ENCODE assay signal across 9 cellular contexts in genomic region chr17:37741334-37742113, GRCh38. TPM values are rescaled to one million over a fixed set of nuclear protein-coding genes. Genes with fewer than 3 reads are reported as not detected.
DNase-seq lines count a peak whose midpoint lies in the region; ATAC-seq and TF ChIP-seq lines count a peak whose summit lies in the region.
"Had no signal": no experiment of that assay in that cellular context is flagged by ENCODE, and none has a peak within 500 bp of the region (broad histone marks: within the 10 kb centered on the region; RNA-seq: fewer than 3 reads in every experiment).

No MANE protein-coding gene starts in this region.

- H3K27ac Mint-ChIP-seq in brain = no peak overlapping the region
- H3K27ac Mint-ChIP-seq: activated naive CD8-positive, alpha-beta T cell treated with anti-CD3 and anti-CD28 coated beads, Interleukin-2, amount 10 ng/mL, durations not matched to agents 7 days and 5 days had no signal

- peak overlapping the region in 1 of 2 experiments; percentile 9 for H3K23ac ChIP-seq in mesenchymal stem cell (ENCODE audit: low read length in 2 of 2)

- TF ChIP-seq CTCF in heart left ventricle (IDR thresholded peaks at IDR 0.05) (no peak), right atrium auricular region (IDR thresholded peaks at IDR 0.05) (no peak), brain (conservative IDR thresholded peaks at IDR 0.05) (no peak), transverse colon (IDR thresholded peaks at IDR 0.05) (no peak)

- H3K27ac ChIP-seq in heart left ventricle (no peak overlapping the region), right atrium auricular region (no peak overlapping the region), mesenchymal stem cell (ENCODE audit: low read length, poor library complexity, severe bottlenecking) (peak overlapping the region; percentile 99), transverse colon (peak overlapping the region; percentile 72 to 93 (median 87))

- H4K91ac ChIP-seq in mesenchymal stem cell (ENCODE audit: low read length) = no peak overlapping the region

- H2BK120ac ChIP-seq in mesenchymal stem cell (ENCODE audit: low read depth, low read length) = no peak overlapping the region

- H3K79me1 ChIP-seq in mesenchymal stem cell (replicated peaks; ENCODE audit: low read length, poor library complexity, severe bottlenecking) = no peaks in the 10 kb centered on the region

- no peaks in the 10 kb centered on the region for H3K36me3 ChIP-seq in heart left ventricle
- no peaks in the 10 kb centered on the region for H3K36me3 ChIP-seq in right atrium auricular region
- peaks cover 0 to 25% of the 10 kb centered on the region in 2 experiments for H3K36me3 ChIP-seq in mesenchymal stem cell (ENCODE audit: control insufficient read depth in 1 of 2, insufficient read depth in 2 of 2, low read depth in 1 of 2, low read length in 2 of 2)
- no peaks in the 10 kb centered on the region for H3K36me3 ChIP-seq in transverse colon

- peak overlapping the region; percentile 97 for H2BK5ac ChIP-seq in mesenchymal stem cell (ENCODE audit: low read depth, low read length, poor library complexity, severe bottlenecking)

- no peak overlapping the region for H2BK15ac ChIP-seq in mesenchymal stem cell (ENCODE audit: low read depth, poor library complexity, severe bottlenecking)

- H3K27me3 ChIP-seq in heart left ventricle (peaks cover 70 to 100% (median 95%) of the 10 kb centered on the region in 9 donors), right atrium auricular region (peaks cover 37 to 70% of the 10 kb centered on the region in 2 donors), mesenchymal stem cell (ENCODE audit: control insufficient read depth in 1 of 2, insufficient read depth in 1 of 2, low read length in 2 of 2) (peaks cover 0 to 94% of the 10 kb centered on the region in 2 experiments), transverse colon (peaks cover 100% of the 10 kb centered on the region)

- H3K4me3 ChIP-seq in heart left ventricle (peak overlapping the region in 10 of 12 donors; percentile 17 to 48 (median 36)), right atrium auricular region (peak overlapping the region in 1 of 2 donors; percentile 35), mesenchymal stem cell (ENCODE audit: insufficient read depth in 1 of 2, low read depth in 1 of 2, low read length in 2 of 2) (peak overlapping the region; percentile 73 to 88), transverse colon (peak overlapping the region; percentile 18 to 69 (median 48))

- H3K14ac ChIP-seq in mesenchymal stem cell (ENCODE audit: low read length in 2 of 2) = no peak overlapping the region

- DNase-seq in heart left ventricle = no peak
- no peak for DNase-seq in right atrium auricular region (ENCODE audit: low spot score)
- DNase-seq in mesenchymal stem cell = peak; percentile 28
- DNase-seq in transverse colon = no peak
- DNase-seq in C1 segment of cervical spinal cord (lab: John Stamatoyannopoulos, UW) = no peak
- no peak for DNase-seq in NK-92 (lab: John Stamatoyannopoulos, UW; ENCODE audit: unreplicated experiment)

- peaks cover 0 to 6% (median 0%) of the 10 kb centered on the region in 5 experiments for H3K9me3 Mint-ChIP-seq in brain
- H3K9me3 Mint-ChIP-seq: activated naive CD8-positive, alpha-beta T cell treated with anti-CD3 and anti-CD28 coated beads, Interleukin-2, amount 10 ng/mL, durations not matched to agents 7 days and 5 days had no signal

- in situ Hi-C loops in transverse colon (cut with MboI; ENCODE audit: low pct_ligation_motif_present in 1 of 4, low pct_unique_long_range_greater_than_20kb in 1 of 4, low sequenced_read_pairs in 3 of 4) = no loop called here

- H3K4me2 ChIP-seq in mesenchymal stem cell (ENCODE audit: low read length, poor library complexity, severe bottlenecking) = peak overlapping the region; percentile 65

- intact Hi-C loops in heart left ventricle (cut with DNase I) (no loop called here), transverse colon (cut with DNase I; ENCODE audit: low total_unique reads) (no loop called here)

- H3K9ac ChIP-seq in mesenchymal stem cell (ENCODE audit: low read length) = no peak overlapping the region

- no peak overlapping the region for H2AFZ ChIP-seq in mesenchymal stem cell (ENCODE audit: low read depth, low read length)

- H3K18ac ChIP-seq in mesenchymal stem cell (ENCODE audit: low read depth in 1 of 2, low read length in 2 of 2) = no peak overlapping the region

- WGBS in heart left ventricle, 4 donors = 11 to 14% (median 12%) methylated on average over 18 to 21 of the region's 21 CpGs
- 20% methylated on average over 11 of the region's 21 CpGs for WGBS in mesenchymal stem cell
- WGBS in transverse colon (ENCODE audit: low coverage in 1 of 2), 2 donors = 7 to 10% methylated on average over 14 to 21 of the region's 21 CpGs

- H3K4me1 ChIP-seq in heart left ventricle (peaks cover 11 to 43% (median 26%) of the 10 kb centered on the region in 12 donors), right atrium auricular region (peaks cover 0 to 37% of the 10 kb centered on the region in 2 donors), mesenchymal stem cell (ENCODE audit: control insufficient read depth, insufficient read depth, low read depth, low read length) (peaks cover 6% of the 10 kb centered on the region), transverse colon (peaks cover 0 to 47% (median 19%) of the 10 kb centered on the region in 4 donors)

- H3K36me3 Mint-ChIP-seq in brain = no peaks in the 10 kb centered on the region
- H3K36me3 Mint-ChIP-seq: activated naive CD8-positive, alpha-beta T cell treated with anti-CD3 and anti-CD28 coated beads, Interleukin-2, amount 10 ng/mL, durations not matched to agents 7 days and 5 days had no signal

- no peaks in the 10 kb centered on the region for H3K9me3 ChIP-seq in heart left ventricle
- no peaks in the 10 kb centered on the region for H3K9me3 ChIP-seq in right atrium auricular region
- H3K9me3 ChIP-seq in mesenchymal stem cell (ENCODE audit: control insufficient read depth, low read length) = no peaks in the 10 kb centered on the region
- H3K9me3 ChIP-seq in transverse colon = no peaks in the 10 kb centered on the region

- peak overlapping the region; percentile 93 for H2AK5ac ChIP-seq in mesenchymal stem cell (ENCODE audit: low read length, severe bottlenecking)

- no peak for TF ChIP-seq EP300 in transverse colon (IDR thresholded peaks at IDR 0.05; ENCODE audit: low read depth)

- TF ChIP-seq POLR2A in heart left ventricle (IDR thresholded peaks at IDR 0.05) (no peak), transverse colon (IDR thresholded peaks at IDR 0.05) (no peak)

- no peak overlapping the region for H4K8ac ChIP-seq in mesenchymal stem cell (ENCODE audit: low read length)

- H3K4me1 Mint-ChIP-seq in brain = peaks cover 24% of the 10 kb centered on the region

- no peak overlapping the region for H3K4ac ChIP-seq in mesenchymal stem cell (ENCODE audit: low read depth in 1 of 2, low read length in 2 of 2)

- no peak for ATAC-seq in heart left ventricle
- no peak for ATAC-seq in HG02981 (IDR thresholded peaks at IDR 0.05; ENCODE audit: unreplicated experiment)

- peaks cover 97% of the 10 kb centered on the region for H3K27me3 Mint-ChIP-seq in brain

- peak overlapping the region; percentile 9 to 81 (median 48) for H3K4me3 Mint-ChIP-seq in brain

- H2BK12ac ChIP-seq in mesenchymal stem cell (ENCODE audit: low read length in 2 of 2) = no peak overlapping the region

RNA-seq across cellular contexts. Expression of gene HNF1B, which starts 3.3 kb away (rescaled TPM):
- total RNA-seq in heart left ventricle = not detected
- polyA plus RNA-seq in heart left ventricle = not detected
- total RNA-seq in right atrium auricular region = not detected
- 0.61 TPM for polyA plus RNA-seq in brain (ENCODE audit: insufficient read depth, low read depth, low replicate concordance)
- 0.03 TPM for polyA plus RNA-seq in mesenchymal stem cell (2013, experiment 1 of 2)
- polyA plus RNA-seq in mesenchymal stem cell (2013, experiment 2 of 2) = 0.03 TPM
- 10 to 100 TPM; 22.7 to 35.2 (median 24.9) TPM for total RNA-seq in transverse colon

Comparison
In these comparisons a context has a peak if more than half of its experiments do, and no peak if none do; other contexts are left out.
1. H3K27ac ChIP-seq: peak in mesenchymal stem cell (single experiment) and transverse colon (4 of 4); none in heart left ventricle (0 of 12) and right atrium auricular region (0 of 2).
2. RNA of gene HNF1B, which starts 3.3 kb away (total RNA-seq): 22.7 to 35.2 TPM in transverse colon; not detected in heart left ventricle and not detected in right atrium auricular region; every median in the first group is over 10 times any median in the second.